In the genomic region with DNA sequence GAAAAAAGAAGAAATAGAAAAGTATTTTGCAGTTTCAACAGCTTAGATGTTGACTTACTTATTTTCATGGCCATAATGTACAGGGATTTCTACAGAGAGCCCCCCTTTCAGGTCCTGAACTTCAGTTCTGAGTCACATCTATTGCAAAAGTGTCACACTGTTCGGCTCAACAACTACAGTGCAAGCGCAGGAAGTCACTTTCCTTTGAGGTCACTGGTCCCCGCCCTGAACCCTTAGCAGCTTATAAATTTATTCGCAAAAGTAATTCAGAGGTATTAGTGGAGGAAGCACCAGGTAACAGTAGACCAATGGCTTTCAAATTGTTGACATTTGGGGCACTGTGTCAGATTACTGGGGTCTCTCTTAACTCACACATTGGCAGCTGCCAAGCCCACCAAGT, we compare ENCODE assay signal across 11 cellular contexts.
"Had no signal": no experiment of that assay in that cellular context is flagged by ENCODE, and none has a peak within 500 bp of the region (broad histone marks: within the 10 kb centered on the region; RNA-seq: fewer than 3 reads in every experiment).

No MANE protein-coding gene starts in this region.

- H3K36me3 ChIP-seq: prostate gland, thoracic aorta had no signal

- ATAC-seq: left cardiac atrium; naive thymus-derived CD8-positive, alpha-beta T cell; right cardiac atrium had no signal

- H3K36me3 Mint-ChIP-seq: activated naive CD8-positive, alpha-beta T cell had no signal

- H3K4me3 Mint-ChIP-seq: activated naive CD8-positive, alpha-beta T cell; dendritic cell treated with granulocyte-macrophage colony-stimulating factor and Interleukin-4, amounts not matched to agents 40 ng/mL and 50 ng/mL, for 4 days; naive thymus-derived CD8-positive, alpha-beta T cell had no signal

- DNase-seq: activated CD4-positive, alpha-beta T cell treated with anti-CD3 and anti-CD28 coated beads, Interleukin-2, amount 50 U/mL, for 4 hours; activated T-cell treated with anti-CD3 and anti-CD28 coated beads for 4 hours; effector CD8-positive, alpha-beta T cell; left cardiac atrium; mesenchymal stem cell; right cardiac atrium had no signal

- H3K4me1 Mint-ChIP-seq: naive thymus-derived CD8-positive, alpha-beta T cell had no signal

- H3K4me3 ChIP-seq: prostate gland, thoracic aorta had no signal

- H3K9me3 ChIP-seq: prostate gland, thoracic aorta had no signal

- H3K4me1 ChIP-seq: prostate gland had no signal

- H3K27ac Mint-ChIP-seq: activated naive CD8-positive, alpha-beta T cell; dendritic cell treated with granulocyte-macrophage colony-stimulating factor and Interleukin-4, amounts not matched to agents 40 ng/mL and 50 ng/mL, for 4 days had no signal

- H3K27me3 Mint-ChIP-seq: dendritic cell treated with granulocyte-macrophage colony-stimulating factor and Interleukin-4, amounts not matched to agents 40 ng/mL and 50 ng/mL, for 4 days had no signal

- H3K27ac ChIP-seq: prostate gland, thoracic aorta had no signal
